Comparison of ENCODE assay signal across 19 cellular contexts in genomic region chr7:98116656-98117461, GRCh38. TPM values are rescaled to one million over a fixed set of nuclear protein-coding genes. Genes with fewer than 3 reads are reported as not detected.
DNase-seq lines count a peak whose midpoint lies in the region; ATAC-seq and TF ChIP-seq lines count a peak whose summit lies in the region.
"Had no signal": no experiment of that assay in that cellular context is flagged by ENCODE, and none has a peak within 500 bp of the region (broad histone marks: within the 10 kb centered on the region; RNA-seq: fewer than 3 reads in every experiment).

No MANE protein-coding gene starts in this region.

- peak overlapping the region; percentile 4 to 52 for H3K27ac ChIP-seq in right atrium auricular region
- H3K27ac ChIP-seq: heart left ventricle, psoas muscle had no signal

- TF ChIP-seq CTCF in right atrium auricular region (IDR thresholded peaks at IDR 0.05) (no peak), astrocyte of the spinal cord (IDR thresholded peaks at IDR 0.05; ENCODE audit: low read depth, low read length) (no peak), type B pancreatic cell (conservative IDR thresholded peaks at IDR 0.05) (no peak)

- H3K4me3 Mint-ChIP-seq in type B pancreatic cell, result no peak overlapping the region
- H3K4me3 Mint-ChIP-seq: activated B cell treated with CpG ODN at 0.5 μM for 24 hours; memory B cell; stimulated activated naive B cell treated with anti-CD40 and anti-IgM and Interleukin-4, amounts not matched to agents 10 μg/mL and 1 μg/mL and 100 μg/mL, for 72 hours had no signal

- DNase-seq in right atrium auricular region (ENCODE audit: low spot score) (no peak), Right ventricle myocardium inferior (ENCODE audit: missing footprints) (no peak), astrocyte of the spinal cord (ENCODE audit: low read depth, low spot score) (peak; percentile 39), kidney tubule cell (ENCODE audit: low spot score) (peak; percentile 81), type B pancreatic cell (ENCODE audit: extremely low spot score, unreplicated experiment) (no peak), NCI-H2081 treated with DMSO at 0.1 percent for 48 hours (lab: John Stamatoyannopoulos, UW) (no peak)
- DNase-seq: activated B cell treated with CpG ODN at 0.5 μM for 24 hours; activated T-cell treated with anti-CD3 and anti-CD28 coated beads for 4 hours; amygdala; effector CD8-positive, alpha-beta T cell; GOT3; heart left ventricle; NCI-H146; psoas muscle; stimulated activated CD4-positive, alpha-beta T cell treated with anti-CD3 and anti-CD28 coated beads, Interleukin-1b, Interleukin-23, amount 100 ng/mL, for 48 hours; stimulated activated naive B cell treated with anti-CD40 and anti-IgM and Interleukin-4, amounts not matched to agents 10 μg/mL and 1 μg/mL and 100 μg/mL, for 72 hours had no signal

- ATAC-seq in Right ventricle myocardium inferior, result no peak
- no peak for ATAC-seq in HG03378 (IDR thresholded peaks at IDR 0.05; ENCODE audit: unreplicated experiment)
- no peak for ATAC-seq in GM18511 (IDR thresholded peaks at IDR 0.05; ENCODE audit: unreplicated experiment)
- ATAC-seq: heart left ventricle; psoas muscle; stimulated activated naive B cell treated with anti-CD40 and anti-IgM and Interleukin-4, amounts not matched to agents 10 μg/mL and 1 μg/mL and 100 μg/mL, for 72 hours had no signal

- H3K27ac Mint-ChIP-seq in type B pancreatic cell, result peak overlapping the region; percentile 78
- H3K27ac Mint-ChIP-seq: activated B cell treated with CpG ODN at 0.5 μM for 24 hours; memory B cell; stimulated activated naive B cell treated with anti-CD40 and anti-IgM and Interleukin-4, amounts not matched to agents 10 μg/mL and 1 μg/mL and 100 μg/mL, for 72 hours had no signal

- H3K4me3 ChIP-seq in right atrium auricular region, result no peak overlapping the region
- H3K4me3 ChIP-seq in astrocyte of the spinal cord (ENCODE audit: low read depth, low read length), result no peak overlapping the region
- H3K4me3 ChIP-seq: heart left ventricle, psoas muscle had no signal

- no peaks in the 10 kb centered on the region for H3K36me3 ChIP-seq in right atrium auricular region
- H3K36me3 ChIP-seq: heart left ventricle had no signal

- peaks cover 3% of the 10 kb centered on the region for H3K36me3 Mint-ChIP-seq in type B pancreatic cell

- H3K4me1 ChIP-seq in right atrium auricular region, result peaks cover 0 to 39% of the 10 kb centered on the region in 2 donors

- H3K9me3 ChIP-seq in right atrium auricular region, result no peaks in the 10 kb centered on the region
- H3K9me3 ChIP-seq: psoas muscle had no signal

- in situ Hi-C loops in astrocyte of the spinal cord (cut with HindIII; ENCODE audit: low sequenced_read_pairs), result no loop called here

- intact Hi-C loops in Right ventricle myocardium inferior (cut with DNase I), result no loop called here

- H3K27me3 Mint-ChIP-seq in type B pancreatic cell, result no peaks in the 10 kb centered on the region
- H3K27me3 Mint-ChIP-seq: activated B cell treated with CpG ODN at 0.5 μM for 24 hours had no signal

- no peaks in the 10 kb centered on the region for H3K27me3 ChIP-seq in right atrium auricular region
- H3K27me3 ChIP-seq: heart left ventricle had no signal

- H3K9me3 Mint-ChIP-seq in type B pancreatic cell, result no peaks in the 10 kb centered on the region
- H3K9me3 Mint-ChIP-seq: activated B cell treated with CpG ODN at 0.5 μM for 24 hours, memory B cell had no signal

- H3K4me1 Mint-ChIP-seq in type B pancreatic cell (ENCODE audit: unreplicated experiment), result peaks cover 38% of the 10 kb centered on the region
- H3K4me1 Mint-ChIP-seq: stimulated activated naive B cell treated with anti-CD40 and anti-IgM and Interleukin-4, amounts not matched to agents 10 μg/mL and 1 μg/mL and 100 μg/mL, for 72 hours had no signal

RNA-seq across cellular contexts. Expression of gene LMTK2, which starts 10.2 kb away (rescaled TPM):
- total RNA-seq in right atrium auricular region (10 to 100 TPM; 39.2 to 54.1 TPM), Right ventricle myocardium inferior (22.5 TPM), type B pancreatic cell (ENCODE audit: low replicate concordance) (20.6 and 21.9 TPM in 2 replicates)

Comparison
In these comparisons a context has a peak if more than half of its experiments do, and no peak if none do; other contexts are left out.
1. DNase-seq: peak in astrocyte of the spinal cord (single experiment) and kidney tubule cell (single experiment); none in right atrium auricular region (single experiment), Right ventricle myocardium inferior (single experiment), type B pancreatic cell (single experiment) and NCI-H2081 treated with DMSO at 0.1 percent for 48 hours (single experiment).